21 cellular contexts compared by ENCODE assay signal in the genomic region with DNA sequence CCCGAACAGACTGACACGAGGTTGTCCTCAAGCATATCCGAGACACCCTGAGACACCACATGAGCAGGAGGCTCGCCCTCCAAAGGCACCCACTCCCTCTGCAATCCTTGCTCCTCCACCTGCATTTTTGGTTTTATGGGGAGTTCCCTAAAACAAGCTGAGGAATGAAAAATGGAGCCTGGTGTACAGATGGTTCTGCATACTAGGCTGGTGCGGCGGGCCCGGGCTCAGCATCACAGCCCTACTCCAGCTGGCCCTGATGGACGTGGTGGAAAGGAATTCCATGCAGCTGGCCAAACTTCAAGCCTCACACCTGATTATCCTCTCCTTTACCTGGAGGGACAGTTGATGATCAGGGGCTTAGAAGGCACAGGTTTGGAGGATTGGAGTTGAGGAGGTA. TPM values are rescaled to one million over a fixed set of nuclear protein-coding genes. Genes with fewer than 3 reads are reported as not detected.
DNase-seq lines count a peak whose midpoint lies in the region; ATAC-seq and TF ChIP-seq lines count a peak whose summit lies in the region.
"Had no signal": no experiment of that assay in that cellular context is flagged by ENCODE, and none has a peak within 500 bp of the region (broad histone marks: within the 10 kb centered on the region; RNA-seq: fewer than 3 reads in every experiment).

No MANE protein-coding gene starts in this region.

- no peak for ATAC-seq in T-cell (replicated peaks in 1 of 4)
- ATAC-seq in naive thymus-derived CD4-positive, alpha-beta T cell: no peak
- ATAC-seq in GM18861 (IDR thresholded peaks at IDR 0.05; ENCODE audit: unreplicated experiment): no peak
- ATAC-seq: K562, mucosa of descending colon had no signal

- peaks cover 2 to 15% (median 6%) of the 10 kb centered on the region in 3 donors for H3K4me1 Mint-ChIP-seq in T-cell
- peaks cover 7% of the 10 kb centered on the region for H3K4me1 Mint-ChIP-seq in chondrocyte (ENCODE audit: low read depth)
- H3K4me1 Mint-ChIP-seq in naive thymus-derived CD4-positive, alpha-beta T cell: peaks cover 0 to 14% (median 7%) of the 10 kb centered on the region in 7 donors
- H3K4me1 Mint-ChIP-seq: central memory CD8-positive, alpha-beta T cell had no signal

- H3K4me3 ChIP-seq in naive thymus-derived CD4-positive, alpha-beta T cell (ENCODE audit: low read length): no peak overlapping the region
- no peak overlapping the region for H3K4me3 ChIP-seq in spleen
- H3K4me3 ChIP-seq: K562, lung, mucosa of descending colon, SJSA1 had no signal

- no peaks in the 10 kb centered on the region for H3K36me3 ChIP-seq in naive thymus-derived CD4-positive, alpha-beta T cell (ENCODE audit: control insufficient read depth in 2 of 3, insufficient read depth in 3 of 3, low read length in 3 of 3)
- no peaks in the 10 kb centered on the region for H3K36me3 ChIP-seq in spleen
- H3K36me3 ChIP-seq: SJSA1, upper lobe of right lung had no signal

- POLR2A ChIA-PET in T-cell (lab: Charles Lee): no interaction called here
- POLR2A ChIA-PET in naive thymus-derived CD4-positive, alpha-beta T cell (lab: Charles Lee): no interaction called here

- TF ChIP-seq POLR2A in spleen (IDR thresholded peaks at IDR 0.05): no peak

- H3K9me3 Mint-ChIP-seq in T-cell (no peaks in the 10 kb centered on the region), chondrocyte (ENCODE audit: low read depth) (no peaks in the 10 kb centered on the region)
- no peaks in the 10 kb centered on the region for H3K9me3 Mint-ChIP-seq in naive thymus-derived CD4-positive, alpha-beta T cell
- H3K9me3 Mint-ChIP-seq: activated T-cell treated with anti-CD3 and anti-CD28 coated beads, Interleukin-2, amount 50 U/mL, for 24 hours; central memory CD8-positive, alpha-beta T cell; dendritic cell treated with granulocyte-macrophage colony-stimulating factor and Interleukin-4, amounts not matched to agents 40 ng/mL and 50 ng/mL, for 4 days had no signal

- H3K4me3 Mint-ChIP-seq in T-cell: peak overlapping the region in 2 of 3 donors; percentile 31 to 53
- no peak overlapping the region for H3K4me3 Mint-ChIP-seq in chondrocyte (ENCODE audit: unreplicated experiment)
- peak overlapping the region in 7 of 10 donors; percentile 37 to 67 (median 50) for H3K4me3 Mint-ChIP-seq in naive thymus-derived CD4-positive, alpha-beta T cell
- H3K4me3 Mint-ChIP-seq: activated T-cell treated with anti-CD3 and anti-CD28 coated beads, Interleukin-2, amount 50 U/mL, for 24 hours; central memory CD8-positive, alpha-beta T cell; dendritic cell treated with granulocyte-macrophage colony-stimulating factor and Interleukin-4, amounts not matched to agents 40 ng/mL and 50 ng/mL, for 4 days had no signal

- 71 to 79% (median 77%) methylated on average over 8 of the region's 8 CpGs for WGBS in spleen, 5 donors

- no peak for TF ChIP-seq CTCF in chondrocyte (IDR thresholded peaks at IDR 0.05)
- TF ChIP-seq CTCF in spleen (IDR thresholded peaks at IDR 0.05 in 8 of 11, conservative IDR thresholded peaks at IDR 0.05 in 3 of 11): no peak

- intact Hi-C loops in naive thymus-derived CD4-positive, alpha-beta T cell (cut with micrococcal nuclease): no loop called here
- intact Hi-C loops in spleen (cut with DNase I; ENCODE audit: low total_unique reads): no loop called here

- H3K4me1 ChIP-seq in naive thymus-derived CD4-positive, alpha-beta T cell (ENCODE audit: control insufficient read depth in 2 of 2, insufficient read depth in 2 of 2, low read length in 2 of 2): no peaks in the 10 kb centered on the region
- peaks cover 0 to 18% (median 11%) of the 10 kb centered on the region in 6 donors for H3K4me1 ChIP-seq in spleen
- H3K4me1 ChIP-seq: SJSA1, upper lobe of right lung had no signal

- H3K27ac Mint-ChIP-seq in T-cell (no peak overlapping the region), chondrocyte (ENCODE audit: unreplicated experiment) (no peak overlapping the region)
- no peak overlapping the region for H3K27ac Mint-ChIP-seq in naive thymus-derived CD4-positive, alpha-beta T cell
- H3K27ac Mint-ChIP-seq: activated T-cell treated with anti-CD3 and anti-CD28 coated beads, Interleukin-2, amount 50 U/mL, for 24 hours; dendritic cell treated with granulocyte-macrophage colony-stimulating factor and Interleukin-4, amounts not matched to agents 40 ng/mL and 50 ng/mL, for 4 days had no signal

- H3K27me3 Mint-ChIP-seq in T-cell (peaks cover 45 to 80% of the 10 kb centered on the region in 2 donors), chondrocyte (ENCODE audit: low read depth) (peaks cover 56% of the 10 kb centered on the region)
- H3K27me3 Mint-ChIP-seq in naive thymus-derived CD4-positive, alpha-beta T cell: peaks cover 58 to 69% (median 65%) of the 10 kb centered on the region in 5 donors

- no peaks in the 10 kb centered on the region for H3K36me3 Mint-ChIP-seq in T-cell
- H3K36me3 Mint-ChIP-seq in chondrocyte (ENCODE audit: low read depth): no peaks in the 10 kb centered on the region
- no peaks in the 10 kb centered on the region for H3K36me3 Mint-ChIP-seq in naive thymus-derived CD4-positive, alpha-beta T cell

- CTCF ChIA-PET in T-cell (lab: Charles Lee): no interaction called here
- CTCF ChIA-PET in naive thymus-derived CD4-positive, alpha-beta T cell (lab: Charles Lee): no interaction called here

- H3K9me3 ChIP-seq in naive thymus-derived CD4-positive, alpha-beta T cell (ENCODE audit: control insufficient read depth in 2 of 3, low read length in 3 of 3): no peaks in the 10 kb centered on the region
- no peaks in the 10 kb centered on the region for H3K9me3 ChIP-seq in spleen
- H3K9me3 ChIP-seq: mucosa of descending colon, SJSA1, upper lobe of right lung had no signal

- H3K27ac ChIP-seq in naive thymus-derived CD4-positive, alpha-beta T cell (ENCODE audit: low read depth, low read length): no peak overlapping the region
- no peak overlapping the region for H3K27ac ChIP-seq in spleen
- H3K27ac ChIP-seq: SJSA1, upper lobe of right lung had no signal

- no peak for DNase-seq in T-cell
- DNase-seq in chondrocyte (ENCODE audit: low spot score): peak; percentile 22
- DNase-seq in naive thymus-derived CD4-positive, alpha-beta T cell: no peak
- DNase-seq in spleen: peak; percentile 15
- no peak for DNase-seq in retina
- DNase-seq in SK-N-DZ (ENCODE audit: low spot score): no peak
- DNase-seq: activated gamma-delta T cell treated with Interleukin-2 at 50 U/mL for 16 hours; activated T-cell treated with anti-CD3 and anti-CD28 coated beads, Interleukin-2, amount 50 U/mL, for 24 hours; mucosa of descending colon; NCI-H1105; NCI-H187; NCI-H510A treated with DMSO at 0.1 percent for 48 hours; stimulated activated naive CD4-positive, alpha-beta T cell; upper lobe of right lung had no signal

- peaks cover 0 to 9% of the 10 kb centered on the region in 2 donors for H3K27me3 ChIP-seq in naive thymus-derived CD4-positive, alpha-beta T cell (ENCODE audit: control insufficient read depth in 2 of 2, insufficient read depth in 2 of 2, low read length in 2 of 2)
- peaks cover 0 to 95% (median 42%) of the 10 kb centered on the region in 7 donors for H3K27me3 ChIP-seq in spleen (replicated peaks in 1 of 7)

RNA-seq across cellular contexts. Expression of gene JAKMIP3, which starts 30.3 kb away (rescaled TPM):
- total RNA-seq in T-cell (under 1 TPM; 0.32 to 0.98 (median 0.50) TPM), chondrocyte (0.67 to 1.6 TPM (median 0.69 TPM) in 3 replicates), spleen (under 1 TPM; 0.13 to 0.92 (median 0.44) TPM)
- total RNA-seq in naive thymus-derived CD4-positive, alpha-beta T cell: 1 to 10 TPM in 2 of 5 experiments, under 1 TPM in 3; 0.15 to 1.4 (median 0.22) TPM
- polyA plus RNA-seq in naive thymus-derived CD4-positive, alpha-beta T cell: under 1 TPM in 1 of 2 donors, not detected in 1; 0.40 TPM
- under 1 TPM; 0.06 to 0.13 (median 0.13) TPM for polyA plus RNA-seq in spleen
- 0.45 and 0.66 TPM in 2 replicates for polyA plus RNA-seq in SK-N-DZ (2014; cell fraction: cytosol; rRNA removed)
- polyA plus RNA-seq in SK-N-DZ (2014; cell fraction: nucleus; rRNA removed): 1.7 and 3.9 TPM in 2 replicates
- total RNA-seq: RPMI7951 had no signal
- polyA plus RNA-seq: K562 had no signal

RNA-seq across cellular contexts. Expression of gene BNIP3, which starts 53.8 kb away (rescaled TPM):
- total RNA-seq in T-cell (10 to 100 TPM; 23.9 to 30.2 (median 27.8) TPM), chondrocyte (31.0 to 97.4 TPM (median 88.9 TPM) in 3 replicates), spleen (10 to 100 TPM; 13.9 to 42.6 (median 36.9) TPM)
- total RNA-seq in naive thymus-derived CD4-positive, alpha-beta T cell: 10 to 100 TPM; 17.7 to 81.7 (median 39.3) TPM
- polyA plus RNA-seq in naive thymus-derived CD4-positive, alpha-beta T cell: 10 to 100 TPM; 40.5 to 41.5 TPM
- polyA plus RNA-seq in spleen: 1 to 10 TPM; 4.2 to 8.4 (median 6.4) TPM
- 75.9 and 116 TPM in 2 replicates for polyA plus RNA-seq in SK-N-DZ (2014; cell fraction: cytosol; rRNA removed)
- polyA plus RNA-seq in SK-N-DZ (2014; cell fraction: nucleus; rRNA removed): 112 and 136 TPM in 2 replicates

Comparison
In these comparisons a context has a peak if more than half of its experiments do, and no peak if none do; other contexts are left out.
1. DNase-seq: peak in chondrocyte (single experiment) and spleen (single experiment); none in T-cell (0 of 34), naive thymus-derived CD4-positive, alpha-beta T cell (0 of 9), retina (single experiment) and SK-N-DZ (single experiment).